Comparison of ENCODE assay signal across 8 cellular contexts in genomic region chr2:222423632-222424280, GRCh38. TPM values are rescaled to one million over a fixed set of nuclear protein-coding genes. Genes with fewer than 3 reads are reported as not detected.
DNase-seq lines count a peak whose midpoint lies in the region; ATAC-seq lines count a peak whose summit lies in the region.

No MANE protein-coding gene starts in this region.

- DNase-seq in COLO668 (lab: John Stamatoyannopoulos, UW; ENCODE audit: unreplicated experiment) = peak; percentile 82
- DNase-seq in activated T-cell treated with anti-CD3 and anti-CD28 coated beads, Interleukin-2, amount 50 U/mL, for 24 hours = peak; percentile 67
- DNase-seq in stimulated activated CD4-positive, alpha-beta T cell treated with anti-CD3 and anti-CD28 coated beads, Interleukin-4, amount 100 ng/mL, for 1 hour = peak; percentile 59
- no peak for DNase-seq in left lobe of liver (ENCODE audit: low spot score)
- no peak for DNase-seq in T1000 (lab: John Stamatoyannopoulos, UW)

- peaks cover 52% of the 10 kb centered on the region for H3K4me1 Mint-ChIP-seq in activated T-cell treated with anti-CD3 and anti-CD28 coated beads, Interleukin-2, amount 50 U/mL, for 24 hours (ENCODE audit: low read depth)

- H3K4me3 Mint-ChIP-seq in activated T-cell treated with anti-CD3 and anti-CD28 coated beads, Interleukin-2, amount 50 U/mL, for 24 hours = peak overlapping the region; percentile 91

- no peaks in the 10 kb centered on the region for H3K9me3 Mint-ChIP-seq in activated T-cell treated with anti-CD3 and anti-CD28 coated beads, Interleukin-2, amount 50 U/mL, for 24 hours

- H3K27ac Mint-ChIP-seq in activated T-cell treated with anti-CD3 and anti-CD28 coated beads, Interleukin-2, amount 50 U/mL, for 24 hours = peak overlapping the region; percentile 96

- H3K36me3 Mint-ChIP-seq in activated T-cell treated with anti-CD3 and anti-CD28 coated beads, Interleukin-2, amount 50 U/mL, for 24 hours (ENCODE audit: low read depth) = peaks cover 6% of the 10 kb centered on the region

- H3K4me3 ChIP-seq in iPS-11a (ENCODE audit: low read depth, low read length) = peak overlapping the region; percentile 37

- ATAC-seq in GM19455 (IDR thresholded peaks at IDR 0.05; ENCODE audit: unreplicated experiment) = peak; percentile 6
- peak; percentile 22 for ATAC-seq in HG03571 (IDR thresholded peaks at IDR 0.05; ENCODE audit: unreplicated experiment)
- no peak for ATAC-seq in left lobe of liver

- peaks cover 68% of the 10 kb centered on the region for H3K27me3 Mint-ChIP-seq in activated T-cell treated with anti-CD3 and anti-CD28 coated beads, Interleukin-2, amount 50 U/mL, for 24 hours

RNA-seq across cellular contexts. Expression of gene SGPP2, which starts 0.6 kb away (rescaled TPM):
- total RNA-seq in left lobe of liver = 0.23 TPM

Comparison
In these comparisons a context has a peak if more than half of its experiments do, and no peak if none do; other contexts are left out.
1. DNase-seq: peak in COLO668 (single experiment), activated T-cell treated with anti-CD3 and anti-CD28 coated beads, Interleukin-2, amount 50 U/mL, for 24 hours (single experiment) and stimulated activated CD4-positive, alpha-beta T cell treated with anti-CD3 and anti-CD28 coated beads, Interleukin-4, amount 100 ng/mL, for 1 hour (single experiment); none in left lobe of liver (single experiment) and T1000 (single experiment).